ENCODE assay signal across 21 cellular contexts in the genomic region with DNA sequence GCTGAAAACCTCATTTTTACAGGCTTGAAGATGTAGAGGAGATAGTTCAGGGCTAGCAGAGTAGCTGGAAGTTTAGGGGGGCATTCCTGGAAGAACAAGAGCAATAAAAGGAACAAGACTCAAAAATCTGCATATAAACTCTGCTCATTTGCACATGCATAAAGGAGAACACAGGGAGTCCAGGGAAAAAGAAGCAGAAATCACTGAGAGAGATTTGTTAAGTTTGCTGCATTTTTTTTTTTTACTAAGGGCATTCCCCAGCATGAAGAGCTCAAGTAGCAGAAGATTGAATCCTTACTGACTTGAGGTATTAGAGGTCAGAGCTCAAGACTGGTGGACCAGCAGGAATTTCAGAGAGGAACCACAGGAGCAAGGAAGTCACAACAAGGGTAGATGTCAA. TPM values are rescaled to one million over a fixed set of nuclear protein-coding genes. Genes with fewer than 3 reads are reported as not detected.
DNase-seq lines count a peak whose midpoint lies in the region; ATAC-seq, FAIRE-seq and TF ChIP-seq lines count a peak whose summit lies in the region.
"Had no signal": no experiment of that assay in that cellular context is flagged by ENCODE, and none has a peak within 500 bp of the region (broad histone marks: within the 10 kb centered on the region; RNA-seq: fewer than 3 reads in every experiment).

No MANE protein-coding gene starts in this region.

- H2AFZ ChIP-seq in GM23338: no peak overlapping the region
- no peak overlapping the region for H2AFZ ChIP-seq in H1 (ENCODE audit: low read length)
- H2AFZ ChIP-seq in mesenchymal stem cell (ENCODE audit: low read depth, low read length): no peak overlapping the region

- DNase-seq in GM23338 (ENCODE audit: low spot score): peak; percentile 30
- peak in 1 of 2 experiments; percentile 41 for DNase-seq in H1 (ENCODE audit: low read depth in 1 of 2, low spot score in 2 of 2)
- no peak for DNase-seq in mesenchymal stem cell
- DNase-seq in D341Med (ENCODE audit: low spot score): no peak
- DNase-seq in Calu3: no peak
- no peak for DNase-seq in NCI-H2227 (lab: John Stamatoyannopoulos, UW; ENCODE audit: unreplicated experiment)
- DNase-seq: 8988T; CD8-positive, alpha-beta T cell; Karpas-422; KBM-7 had no signal

- H2BK15ac ChIP-seq in H1 (ENCODE audit: low read length): 0 out of 2 replicates have a peak overlapping the region, but pooled peaks have one; percentile 16
- H2BK15ac ChIP-seq in mesenchymal stem cell (ENCODE audit: low read depth, poor library complexity, severe bottlenecking): no peak overlapping the region

- H4K20me1 ChIP-seq in GM23338 (replicated peaks; ENCODE audit: insufficient read depth) (no peaks in the 10 kb centered on the region), H1 (replicated peaks in 1 of 2; ENCODE audit: control insufficient read depth in 1 of 2, insufficient read depth in 2 of 2, low read length in 2 of 2) (no peaks in the 10 kb centered on the region)
- H4K20me1 ChIP-seq: BLaER1 treated with 17β-estradiol and CSF1 and Interleukin-3, amounts not matched to agents 10 nM and 100 nM had no signal

- no peak overlapping the region; the same call in 1 of the 2 replicates for H2BK5ac ChIP-seq in H1 (ENCODE audit: low read depth, low read length)
- no peak overlapping the region for H2BK5ac ChIP-seq in mesenchymal stem cell (ENCODE audit: low read depth, low read length, poor library complexity, severe bottlenecking)

- peak; percentile 75 for FAIRE-seq in H1 (lab: Jason Lieb, UNC)
- FAIRE-seq: D721Med, G401.6, GM12892, H54, HepG2 had no signal

- no peak overlapping the region for H3K56ac ChIP-seq in H1 (replicated peaks; ENCODE audit: insufficient read length, low read depth, low read length)

- peak overlapping the region; percentile 52; the same call in 1 of the 2 replicates for H2BK20ac ChIP-seq in H1 (ENCODE audit: low read length)

- H3K9ac ChIP-seq in HUES48 (ENCODE audit: low read depth, low read length): no peak overlapping the region
- H3K9ac ChIP-seq in H1 (replicated peaks in 1 of 4; ENCODE audit: extremely low read depth in 1 of 4, low read depth in 3 of 4, low read length in 3 of 4): no peak overlapping the region
- no peak overlapping the region for H3K9ac ChIP-seq in iPS-18a (ENCODE audit: low read length)
- H3K9ac ChIP-seq in mesenchymal stem cell (ENCODE audit: low read length): no peak overlapping the region
- H3K9ac ChIP-seq: BLaER1 treated with 17β-estradiol and CSF1 and Interleukin-3, amounts not matched to agents 10 nM and 100 nM had no signal

- H3K27me3 ChIP-seq in GM23338 (ENCODE audit: insufficient read depth): no peaks in the 10 kb centered on the region
- H3K27me3 ChIP-seq in HUES48 (ENCODE audit: control insufficient read depth, insufficient read depth, low read length): no peaks in the 10 kb centered on the region
- H3K27me3 ChIP-seq in H1 (replicated peaks in 1 of 4; ENCODE audit: control insufficient read depth in 3 of 4, extremely low read depth in 1 of 4, insufficient read depth in 3 of 4, low read length in 3 of 4): no peaks in the 10 kb centered on the region
- no peaks in the 10 kb centered on the region for H3K27me3 ChIP-seq in iPS-18a (ENCODE audit: control insufficient read depth, insufficient read depth, low read length)
- no peaks in the 10 kb centered on the region for H3K27me3 ChIP-seq in mesenchymal stem cell (ENCODE audit: control insufficient read depth in 1 of 2, insufficient read depth in 1 of 2, low read length in 2 of 2)
- H3K27me3 ChIP-seq: BLaER1 treated with 17β-estradiol and CSF1 and Interleukin-3, amounts not matched to agents 10 nM and 100 nM had no signal

- H3K4me2 ChIP-seq in GM23338: peak overlapping the region; percentile 24; the same call in 1 of the 2 replicates
- H3K4me2 ChIP-seq in H1 (ENCODE audit: insufficient read depth in 1 of 2, low read depth in 2 of 2, low read length in 2 of 2): peak overlapping the region; percentile 38 to 56
- H3K4me2 ChIP-seq in mesenchymal stem cell (ENCODE audit: low read length, poor library complexity, severe bottlenecking): no peak overlapping the region
- H3K4me2 ChIP-seq: BLaER1 treated with 17β-estradiol and CSF1 and Interleukin-3, amounts not matched to agents 10 nM and 100 nM had no signal

- H4K91ac ChIP-seq in H1 (replicated peaks; ENCODE audit: insufficient read length, low read length) (no peak overlapping the region), mesenchymal stem cell (ENCODE audit: low read length) (no peak overlapping the region)

- H2BK12ac ChIP-seq in H1 (ENCODE audit: low read depth, low read length): no peak overlapping the region
- H2BK12ac ChIP-seq in mesenchymal stem cell (ENCODE audit: low read length in 2 of 2): no peak overlapping the region

- H3K79me1 ChIP-seq in H1 (ENCODE audit: low read depth, low read length) (no peaks in the 10 kb centered on the region), mesenchymal stem cell (replicated peaks; ENCODE audit: low read length, poor library complexity, severe bottlenecking) (no peaks in the 10 kb centered on the region)

- TF ChIP-seq EP300 in H1 (IDR thresholded peaks at IDR 0.05; ENCODE audit: borderline replicate concordance in 1 of 2, low read depth in 2 of 2, low read length in 2 of 2): no peak

- H3K4me1 Mint-ChIP-seq in GM23338: peaks cover 12% of the 10 kb centered on the region; the same call in 2 of the 3 replicates
- H3K4me1 Mint-ChIP-seq in Calu3 (ENCODE audit: low read depth, unreplicated experiment): no peaks in the 10 kb centered on the region
- H3K4me1 Mint-ChIP-seq: B cell, IgD-negative memory B cell had no signal

- POLR2A ChIA-PET in H1 (lab: Charles Lee; ENCODE audit: partially characterized antibody): interaction anchor here (1.0 kb wide), 1 partner anchor 20 kb away, joined by 3 read pairs; no protein-coding TSS in a partner anchor

- H2AK5ac ChIP-seq in H1 (ENCODE audit: low read depth, low read length): no peak overlapping the region
- no peak overlapping the region for H2AK5ac ChIP-seq in mesenchymal stem cell (ENCODE audit: low read length, severe bottlenecking)

- H3K36me3 ChIP-seq in GM23338 (ENCODE audit: insufficient read depth) (peaks cover 3% of the 10 kb centered on the region; the same call in 1 of the 2 replicates), HUES48 (ENCODE audit: control insufficient read depth, insufficient read depth, low read length) (no peaks in the 10 kb centered on the region), H1 (ENCODE audit: control insufficient read depth in 2 of 4, insufficient read depth in 4 of 4, low read length in 3 of 4) (peaks cover 0 to 2% (median 0%) of the 10 kb centered on the region in 4 experiments; a peak in 1 of 8 replicates), iPS-18a (ENCODE audit: control insufficient read depth, low read depth, low read length) (no peaks in the 10 kb centered on the region), mesenchymal stem cell (ENCODE audit: control insufficient read depth in 1 of 2, insufficient read depth in 2 of 2, low read depth in 1 of 2, low read length in 2 of 2) (no peaks in the 10 kb centered on the region)
- H3K36me3 ChIP-seq: BLaER1 treated with 17β-estradiol and CSF1 and Interleukin-3, amounts not matched to agents 10 nM and 100 nM had no signal

- H3K4me3 ChIP-seq in GM23338 (peak overlapping the region; percentile 3; the same call in 1 of the 2 replicates), HUES48 (ENCODE audit: low read depth, low read length) (no peak overlapping the region; the same call in 1 of the 2 replicates), H1 (ENCODE audit: extremely low read depth in 1 of 4, insufficient read depth in 2 of 4, low read depth in 3 of 4, low read length in 4 of 4) (peak overlapping the region in 1 of 4 experiments; percentile 26; a peak in 1 of 8 replicates), iPS-18a (ENCODE audit: low read length) (peak overlapping the region; percentile 16), mesenchymal stem cell (ENCODE audit: insufficient read depth in 1 of 2, low read depth in 1 of 2, low read length in 2 of 2) (no peak overlapping the region)
- H3K4me3 ChIP-seq: BLaER1 treated with 17β-estradiol and CSF1 and Interleukin-3, amounts not matched to agents 10 nM and 100 nM had no signal

- no peaks in the 10 kb centered on the region for H3K79me2 ChIP-seq in GM23338 (replicated peaks; ENCODE audit: insufficient read depth)
- no peaks in the 10 kb centered on the region for H3K79me2 ChIP-seq in H1 (ENCODE audit: control insufficient read depth in 1 of 2, insufficient read depth in 2 of 2, low read length in 2 of 2)

- H3K9me2 ChIP-seq in GM23338 (ENCODE audit: insufficient read depth): no peaks in the 10 kb centered on the region

- H3K4me1 ChIP-seq in GM23338 (ENCODE audit: insufficient read depth): 0 out of 2 replicates have a peak, but pooled peaks cover 6% of the 10 kb centered on the region
- peaks cover 9% of the 10 kb centered on the region for H3K4me1 ChIP-seq in HUES48 (ENCODE audit: control insufficient read depth, insufficient read depth, low read length)
- peaks cover 0 to 7% (median 1%) of the 10 kb centered on the region in 4 experiments; a peak in 3 of 7 replicates for H3K4me1 ChIP-seq in H1 (replicated peaks in 1 of 4; ENCODE audit: control insufficient read depth in 3 of 4, insufficient read depth in 4 of 4, low read length in 3 of 4)
- peaks cover 14% of the 10 kb centered on the region for H3K4me1 ChIP-seq in iPS-18a (ENCODE audit: control insufficient read depth, low read depth, low read length)
- H3K4me1 ChIP-seq in mesenchymal stem cell (ENCODE audit: control insufficient read depth, insufficient read depth, low read depth, low read length): no peaks in the 10 kb centered on the region
- H3K4me1 ChIP-seq: BLaER1 treated with 17β-estradiol and CSF1 and Interleukin-3, amounts not matched to agents 10 nM and 100 nM had no signal

- peak overlapping the region; percentile 70 for H3K27ac Mint-ChIP-seq in GM23338
- H3K27ac Mint-ChIP-seq in Calu3 (ENCODE audit: unreplicated experiment): no peak overlapping the region
- H3K27ac Mint-ChIP-seq: B cell; CD8-positive, alpha-beta T cell; IgD-negative memory B cell had no signal

- no peaks in the 10 kb centered on the region for H3K23me2 ChIP-seq in H1 (ENCODE audit: low read depth, low read length)

- H2BK120ac ChIP-seq in H1 (replicated peaks; ENCODE audit: low read depth, low read length): no peak overlapping the region
- H2BK120ac ChIP-seq in mesenchymal stem cell (ENCODE audit: low read depth, low read length): no peak overlapping the region

- H3K9me3 Mint-ChIP-seq in GM23338 (peaks cover 45% of the 10 kb centered on the region), Calu3 (ENCODE audit: low read depth, unreplicated experiment) (no peaks in the 10 kb centered on the region)

- H3K4me3 Mint-ChIP-seq in GM23338 (peak overlapping the region; percentile 7), Calu3 (ENCODE audit: low read depth, unreplicated experiment) (no peak overlapping the region)
- H3K4me3 Mint-ChIP-seq: B cell; CD8-positive, alpha-beta T cell had no signal

- peak overlapping the region; percentile 76 for H4K5ac ChIP-seq in H1 (ENCODE audit: insufficient read length, low read depth, low read length)

- H3F3A ChIP-seq in GM23338 (replicated peaks; ENCODE audit: low read depth): no peaks in the 10 kb centered on the region; the same call in 1 of the 2 replicates

- H3K18ac ChIP-seq in H1 (ENCODE audit: extremely low read depth, low read length): peak overlapping the region; percentile 91
- no peak overlapping the region for H3K18ac ChIP-seq in mesenchymal stem cell (ENCODE audit: low read depth in 1 of 2, low read length in 2 of 2)

- intact Hi-C loops in Calu3 (cut with micrococcal nuclease; ENCODE audit: unreplicated experiment): no loop called here

- TF ChIP-seq CTCF in GM23338 (conservative IDR thresholded peaks at IDR 0.05; ENCODE audit: low read depth in 2 of 2): no peak
- no peak for TF ChIP-seq CTCF in H1 (IDR thresholded peaks at IDR 0.05; ENCODE audit: control extremely low read depth in 1 of 3, insufficient read depth in 1 of 3, low read depth in 1 of 3, low read length in 3 of 3)
- no peak for TF ChIP-seq CTCF in Calu3 (IDR thresholded peaks at IDR 0.05; ENCODE audit: unreplicated experiment)

- TF ChIP-seq RAD21 in H1 (IDR thresholded peaks at IDR 0.05 in 1 of 2, conservative IDR thresholded peaks at IDR 0.05 in 1 of 2; ENCODE audit: low read depth in 2 of 2, low read length in 2 of 2): no peak

- ATAC-seq in GM23338: peak; percentile 91
- ATAC-seq: CD8-positive, alpha-beta T cell; HepG2 had no signal

- no peaks in the 10 kb centered on the region for H3K27me3 Mint-ChIP-seq in GM23338 (ENCODE audit: insufficient read depth, low read depth, poor library complexity)
- H3K27me3 Mint-ChIP-seq in Calu3 (ENCODE audit: unreplicated experiment): peaks cover 13% of the 10 kb centered on the region

- TF ChIP-seq POLR2A in H1 (IDR thresholded peaks at IDR 0.05; ENCODE audit: control extremely low read depth in 1 of 2, low read depth in 2 of 2, low read length in 2 of 2): no peak

- no peak overlapping the region for H4K8ac ChIP-seq in H1 (ENCODE audit: extremely low read depth, insufficient read depth, low read length)
- H4K8ac ChIP-seq in mesenchymal stem cell (ENCODE audit: low read length): no peak overlapping the region

- no TSS peak for BruUV-seq in Calu3 (replicated peaks; lab: Mats Ljungman, UMichigan)

- CTCF ChIA-PET in H1 (lab: Charles Lee; ENCODE audit: partially characterized antibody) (interaction anchor here (0.6 to 1.2 kb wide), 3 partner anchors 14 to 98 kb away, joined by 3 to 4 read pairs (median 3); no protein-coding TSS in a partner anchor), Calu3 (lab: Charles Lee) (no interaction called here)

- H3K14ac ChIP-seq in H1 (ENCODE audit: insufficient read length): no peak overlapping the region
- no peak overlapping the region for H3K14ac ChIP-seq in mesenchymal stem cell (ENCODE audit: low read length in 2 of 2)

- H3K36me3 Mint-ChIP-seq in GM23338 (ENCODE audit: low read depth) (peaks cover 47% of the 10 kb centered on the region), Calu3 (ENCODE audit: insufficient read depth, unreplicated experiment) (no peaks in the 10 kb centered on the region)
- H3K36me3 Mint-ChIP-seq: IgD-negative memory B cell had no signal

- H3K9me3 ChIP-seq in HUES48 (ENCODE audit: control insufficient read depth, insufficient read depth, low read length): peaks cover 8% of the 10 kb centered on the region; the same call in 1 of the 2 replicates
- H3K9me3 ChIP-seq in H1 (ENCODE audit: insufficient read depth in 2 of 2, low read depth in 1 of 2, low read length in 1 of 2): peaks cover 0 to 3% of the 10 kb centered on the region in 2 experiments; a peak in 2 of 4 replicates
- peaks cover 7% of the 10 kb centered on the region for H3K9me3 ChIP-seq in iPS-18a (ENCODE audit: control insufficient read depth, low read depth, low read length)
- peaks cover 12% of the 10 kb centered on the region for H3K9me3 ChIP-seq in mesenchymal stem cell (ENCODE audit: control insufficient read depth, low read length)

- H3K23ac ChIP-seq in H1 (ENCODE audit: insufficient read length) (no peak overlapping the region), mesenchymal stem cell (ENCODE audit: low read length in 2 of 2) (no peak overlapping the region)

- H3K27ac ChIP-seq in GM23338 (ENCODE audit: low read depth) (peak overlapping the region; percentile 58; the same call in 1 of the 2 replicates), HUES48 (ENCODE audit: low read depth, low read length) (peak overlapping the region; percentile 82), H1 (ENCODE audit: low read depth, low read length) (no peak overlapping the region; the same call in 1 of the 2 replicates), iPS-18a (ENCODE audit: low read length) (no peak overlapping the region), mesenchymal stem cell (ENCODE audit: low read length, poor library complexity, severe bottlenecking) (no peak overlapping the region)
- H3K27ac ChIP-seq: BLaER1 treated with 17β-estradiol and CSF1 and Interleukin-3, amounts not matched to agents 10 nM and 100 nM; HL-60 had no signal

- peak overlapping the region; percentile 19 for H3K4ac ChIP-seq in H1 (replicated peaks; ENCODE audit: insufficient read length, low read depth, low read length)
- no peak overlapping the region for H3K4ac ChIP-seq in mesenchymal stem cell (ENCODE audit: low read depth in 1 of 2, low read length in 2 of 2)

RNA-seq across cellular contexts. Expression of a gene that starts 28.2 kb away (rescaled TPM):
- 5.6 and 6.7 TPM in 2 replicates for total RNA-seq in GM23338 (2014; rRNA removed; shearing (Covaris generic))
- polyA plus RNA-seq in GM23338 (2016; fragmentation: Nextera tagmentation; extraction: Ambion mirVana) (2.4 and 2.7 TPM in 2 replicates), H1 (2011; rRNA removed) (0.63 and 0.80 TPM in 2 replicates)
- total RNA-seq in H1 (2021; fragmentation: NEBNext Ultra II Directional; extraction: Animal tissue kit (Norgen Biotek cat#: 25700)): 5.9 TPM in 2 replicates
- polyA plus RNA-seq in H1 (2011; cell fraction: cytosol; rRNA removed): 0.85 TPM
- 1.5 TPM for polyA plus RNA-seq in H1 (2011; cell fraction: nucleus; rRNA removed)
- 1.1 to 2.2 TPM (median 1.2 TPM) in 4 replicates for polyA plus RNA-seq in H1 (2012, experiment 1 of 2)
- polyA plus RNA-seq in H1 (2012, experiment 2 of 2): 0.22 TPM
- polyA plus RNA-seq in H1 (2013, experiment 1 of 2): 2.1 TPM
- 2.1 TPM for polyA plus RNA-seq in H1 (2013, experiment 2 of 2)
- 1.7 and 1.9 TPM in 2 replicates for polyA minus RNA-seq in H1 (2011; rRNA and poly(A)+ RNA removed)
- 3.2 TPM for polyA minus RNA-seq in H1 (2011; cell fraction: cytosol; rRNA and poly(A)+ RNA removed)
- 4.1 TPM for polyA minus RNA-seq in H1 (2011; cell fraction: nucleus; rRNA and poly(A)+ RNA removed)
- not detected for polyA plus RNA-seq in mesenchymal stem cell (2013, experiment 1 of 2)
- not detected for polyA plus RNA-seq in mesenchymal stem cell (2013, experiment 2 of 2)
- 0.24 and 0.59 TPM in 2 replicates for total RNA-seq in Calu3 (2022)
- total RNA-seq: HepG2 had no signal
- polyA plus RNA-seq: HepG2 had no signal

Comparison
In these comparisons a context has a peak if more than half of its experiments do, and no peak if none do; other contexts are left out.
1. H3K27ac ChIP-seq: peak in GM23338 (single experiment) and HUES48 (single experiment); none in H1 (single experiment), iPS-18a (single experiment) and mesenchymal stem cell (single experiment).
2. H3K4me3 ChIP-seq: peak in GM23338 (single experiment) and iPS-18a (single experiment); none in HUES48 (single experiment) and mesenchymal stem cell (0 of 2).